In the genomic region with DNA sequence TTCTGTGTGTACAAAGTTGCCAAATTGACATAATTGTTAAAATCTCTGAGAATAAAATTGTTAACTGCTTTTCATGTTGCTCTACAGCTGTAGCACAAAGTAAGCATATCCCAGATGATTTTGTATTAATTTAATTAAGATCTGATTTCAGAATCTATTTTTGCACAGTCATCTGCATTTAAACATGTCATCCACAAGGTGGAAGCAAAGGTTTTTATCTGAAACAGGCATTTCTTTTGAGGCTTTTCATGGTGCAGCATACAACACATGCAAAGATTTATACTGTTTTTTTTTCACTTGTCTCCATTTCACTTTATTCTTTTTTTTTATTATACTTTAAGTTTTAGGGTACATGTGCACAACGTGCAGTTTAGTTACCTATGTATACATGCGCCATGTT, we compare ENCODE assay signal across 9 cellular contexts. TPM values are rescaled to one million over a fixed set of nuclear protein-coding genes. Genes with fewer than 3 reads are reported as not detected.
DNase-seq lines count a peak whose midpoint lies in the region; ATAC-seq and TF ChIP-seq lines count a peak whose summit lies in the region.
"Had no signal": no experiment of that assay in that cellular context is flagged by ENCODE, and none has a peak within 500 bp of the region (broad histone marks: within the 10 kb centered on the region; RNA-seq: fewer than 3 reads in every experiment).

No MANE protein-coding gene starts in this region.

- peak; percentile 74 for TF ChIP-seq CTCF in hepatocyte (IDR thresholded peaks at IDR 0.05; ENCODE audit: poor library complexity)

- H3K27me3 Mint-ChIP-seq in immature natural killer cell (ENCODE audit: low read depth in 3 of 3): peaks cover 0 to 5% (median 0%) of the 10 kb centered on the region in 3 donors
- peaks cover under 1% of the 10 kb centered on the region for H3K27me3 Mint-ChIP-seq in activated naive CD8-positive, alpha-beta T cell treated with anti-CD3 and anti-CD28 coated beads, Interleukin-2, amount 50 U/mL, for 24 hours

- in situ Hi-C loops in ACHN (cut with HindIII; ENCODE audit: low pct_ligation_motif_present, low pct_unique_long_range_greater_than_20kb, low sequenced_read_pairs): no loop called here

- H3K4me3 Mint-ChIP-seq in immature natural killer cell: no peak overlapping the region
- H3K4me3 Mint-ChIP-seq in activated naive CD8-positive, alpha-beta T cell treated with anti-CD3 and anti-CD28 coated beads, Interleukin-2, amount 50 U/mL, for 24 hours: no peak overlapping the region

- no peaks in the 10 kb centered on the region for H4K20me1 ChIP-seq in hepatocyte (ENCODE audit: insufficient read depth, poor library complexity, severe bottlenecking)

- no peak overlapping the region for H3K4me3 ChIP-seq in hepatocyte

- no peaks in the 10 kb centered on the region for H3K4me1 Mint-ChIP-seq in immature natural killer cell
- no peaks in the 10 kb centered on the region for H3K4me1 Mint-ChIP-seq in activated naive CD8-positive, alpha-beta T cell treated with anti-CD3 and anti-CD28 coated beads, Interleukin-2, amount 50 U/mL, for 24 hours

- no peaks in the 10 kb centered on the region for H3K9me3 ChIP-seq in hepatocyte (ENCODE audit: low read depth)

- H3K4me2 ChIP-seq in hepatocyte: no peak overlapping the region

- H3K27ac Mint-ChIP-seq in immature natural killer cell: no peak overlapping the region
- no peak overlapping the region for H3K27ac Mint-ChIP-seq in activated naive CD8-positive, alpha-beta T cell treated with anti-CD3 and anti-CD28 coated beads, Interleukin-2, amount 50 U/mL, for 24 hours

- no peaks in the 10 kb centered on the region for H3K9me3 Mint-ChIP-seq in immature natural killer cell
- H3K9me3 Mint-ChIP-seq in activated naive CD8-positive, alpha-beta T cell treated with anti-CD3 and anti-CD28 coated beads, Interleukin-2, amount 50 U/mL, for 24 hours: peaks cover 7% of the 10 kb centered on the region

- H3K4me1 ChIP-seq in hepatocyte (ENCODE audit: insufficient read depth): no peaks in the 10 kb centered on the region

- no peaks in the 10 kb centered on the region for H3K36me3 ChIP-seq in hepatocyte (replicated peaks; ENCODE audit: insufficient read depth, low read depth)

- no peaks in the 10 kb centered on the region for H3K9me2 ChIP-seq in hepatocyte (replicated peaks; ENCODE audit: insufficient read depth)

- no peaks in the 10 kb centered on the region for H3K36me3 Mint-ChIP-seq in immature natural killer cell
- H3K36me3 Mint-ChIP-seq in activated naive CD8-positive, alpha-beta T cell treated with anti-CD3 and anti-CD28 coated beads, Interleukin-2, amount 50 U/mL, for 24 hours (ENCODE audit: low read depth): no peaks in the 10 kb centered on the region

- WGBS in hepatocyte (ENCODE audit: low lambda C conversion rate, missing lambda C conversion rate): 67% methylated on average over 1 of the region's 2 CpGs

- no peak overlapping the region for H3K27ac ChIP-seq in hepatocyte

- no peak for ATAC-seq in activated naive CD8-positive, alpha-beta T cell treated with anti-CD3 and anti-CD28 coated beads, Interleukin-2, amount 50 U/mL, for 24 hours
- no peak for ATAC-seq in HG03039 (IDR thresholded peaks at IDR 0.05; ENCODE audit: unreplicated experiment)

- no peak overlapping the region for H2AFZ ChIP-seq in hepatocyte

- DNase-seq in ACHN (peak; percentile 63), H4 (ENCODE audit: low spot score) (peak; percentile 51), SHP77 treated with DMSO at 0.1 percent for 48 hours (lab: John Stamatoyannopoulos, UW) (peak; percentile 3), hepatocyte (ENCODE audit: low spot score) (peak; percentile 52), immature natural killer cell (no peak)
- DNase-seq in activated T-cell treated with anti-CD3 and anti-CD28 coated beads, Interleukin-2, amount 50 U/mL, for 48 hours: no peak
- DNase-seq in activated naive CD8-positive, alpha-beta T cell treated with anti-CD3 and anti-CD28 coated beads, Interleukin-2, amount 50 U/mL, for 24 hours: no peak

- H3K79me2 ChIP-seq in hepatocyte: no peaks in the 10 kb centered on the region

- H3K27me3 ChIP-seq in hepatocyte: no peaks in the 10 kb centered on the region

RNA-seq across cellular contexts. Expression of a gene that starts 51.2 kb away (rescaled TPM):
- total RNA-seq in H4 (2014; rRNA removed; shearing (Covaris generic)): not detected in 2 replicates
- 1,037 and 1,211 TPM in 2 replicates for total RNA-seq in hepatocyte
- polyA plus RNA-seq in hepatocyte: 352 and 487 TPM in 2 replicates
- polyA plus RNA-seq in immature natural killer cell: not detected
- total RNA-seq: dermis microvascular lymphatic vessel endothelial cell had no signal

Comparison
In these comparisons a context has a peak if more than half of its experiments do, and no peak if none do; other contexts are left out.
1. DNase-seq: peak in ACHN (single experiment), H4 (single experiment), SHP77 treated with DMSO at 0.1 percent for 48 hours (single experiment) and hepatocyte (single experiment); none in activated T-cell treated with anti-CD3 and anti-CD28 coated beads, Interleukin-2, amount 50 U/mL, for 48 hours (0 of 2), immature natural killer cell (0 of 3) and activated naive CD8-positive, alpha-beta T cell treated with anti-CD3 and anti-CD28 coated beads, Interleukin-2, amount 50 U/mL, for 24 hours (single experiment).
2. RNA of a gene that starts 51.2 kb away (total RNA-seq): 1,037 to 1,211 TPM in hepatocyte; not detected in H4; every median in the first group is over 1,000 times any median in the second.